ENCODE assay signal across 8 cellular contexts in genomic region chr2:74555610-74556103, GRCh38.
DNase-seq lines count a peak whose midpoint lies in the region; ATAC-seq lines count a peak whose summit lies in the region.

No MANE protein-coding gene starts in this region.

- H3K4me3 Mint-ChIP-seq in dendritic cell treated with granulocyte-macrophage colony-stimulating factor and Interleukin-4, amounts not matched to agents 40 ng/mL and 50 ng/mL, for 4 days, result peak overlapping the region; percentile 97

- H3K27me3 ChIP-seq in ACC112 (ENCODE audit: insufficient read depth, low read length) (no peaks in the 10 kb centered on the region), HUES6 (ENCODE audit: control insufficient read depth, insufficient read depth, low read length) (peaks cover 66% of the 10 kb centered on the region), muscle layer of duodenum (ENCODE audit: low read depth, low read length) (no peaks in the 10 kb centered on the region)

- H3K9ac ChIP-seq in HUES6 (ENCODE audit: low read length), result peak overlapping the region; percentile 70

- H3K27ac Mint-ChIP-seq in dendritic cell treated with granulocyte-macrophage colony-stimulating factor and Interleukin-4, amounts not matched to agents 40 ng/mL and 50 ng/mL, for 4 days, result peak overlapping the region; percentile 95

- peaks cover 49% of the 10 kb centered on the region for H3K4me1 ChIP-seq in ACC112 (ENCODE audit: control insufficient read depth, insufficient read depth, low read length, unreplicated experiment)
- peaks cover 26% of the 10 kb centered on the region for H3K4me1 ChIP-seq in HUES6 (ENCODE audit: control insufficient read depth, insufficient read depth, low read length)
- H3K4me1 ChIP-seq in muscle layer of duodenum (ENCODE audit: control insufficient read depth in 1 of 2, insufficient read depth in 2 of 2, low read length in 2 of 2), result peaks cover 0 to 5% of the 10 kb centered on the region in 2 donors

- peaks cover 58% of the 10 kb centered on the region for H3K79me2 ChIP-seq in ACC112 (ENCODE audit: control insufficient read depth, insufficient read depth, low read length, unreplicated experiment)

- H3K36me3 ChIP-seq in ACC112 (ENCODE audit: insufficient read depth, low read length) (peaks cover 7% of the 10 kb centered on the region; the same call in 1 of the 2 replicates), HUES6 (ENCODE audit: control insufficient read depth, insufficient read depth, low read length) (peaks cover 5% of the 10 kb centered on the region; the same call in 1 of the 2 replicates), muscle layer of duodenum (ENCODE audit: control insufficient read depth in 1 of 2, insufficient read depth in 2 of 2, low read length in 2 of 2) (peaks cover 0 to 6% of the 10 kb centered on the region in 2 donors)

- DNase-seq in NCI-H128 (lab: John Stamatoyannopoulos, UW; ENCODE audit: unreplicated experiment), result no peak

- intact Hi-C loops in dendritic cell treated with granulocyte-macrophage colony-stimulating factor and Interleukin-4, amounts not matched to agents 40 ng/mL and 50 ng/mL, for 4 days (cut with micrococcal nuclease), result loop anchor here (1.0 to 2.0 kb wide), 2 partner anchors 19 to 73 kb away; partner anchors contain the start of genes CCDC142 and TTC31

- H3K27me3 Mint-ChIP-seq in dendritic cell treated with granulocyte-macrophage colony-stimulating factor and Interleukin-4, amounts not matched to agents 40 ng/mL and 50 ng/mL, for 4 days, result no peaks in the 10 kb centered on the region

- peak overlapping the region; percentile 97 for H3K4me3 ChIP-seq in ACC112 (ENCODE audit: low read depth, low read length)
- H3K4me3 ChIP-seq in HUES6 (ENCODE audit: low read depth, low read length), result peak overlapping the region; percentile 81
- peak overlapping the region; percentile 77 to 88 for H3K4me3 ChIP-seq in muscle layer of duodenum (ENCODE audit: low read depth in 1 of 2, low read length in 2 of 2)

- H3K9me3 ChIP-seq in HUES6 (ENCODE audit: control insufficient read depth, insufficient read depth, low read depth, low read length) (no peaks in the 10 kb centered on the region), muscle layer of duodenum (ENCODE audit: control insufficient read depth in 1 of 2, low read length in 2 of 2) (no peaks in the 10 kb centered on the region)

- H3K27ac ChIP-seq in ACC112 (ENCODE audit: low read depth, low read length) (peak overlapping the region; percentile 89; the same call in 1 of the 2 replicates), HUES6 (ENCODE audit: low read depth, low read length) (no peak overlapping the region), muscle layer of duodenum (ENCODE audit: low read length) (peak overlapping the region; percentile 7)

- ATAC-seq in GM19035 (IDR thresholded peaks at IDR 0.05; ENCODE audit: unreplicated experiment) (no peak), HG03460 (IDR thresholded peaks at IDR 0.05; ENCODE audit: unreplicated experiment) (no peak), HG02870 (IDR thresholded peaks at IDR 0.05; ENCODE audit: unreplicated experiment) (no peak)

- peaks cover 63% of the 10 kb centered on the region for H3K36me3 Mint-ChIP-seq in dendritic cell treated with granulocyte-macrophage colony-stimulating factor and Interleukin-4, amounts not matched to agents 40 ng/mL and 50 ng/mL, for 4 days (ENCODE audit: low read depth)

- no peak overlapping the region for H2AFZ ChIP-seq in ACC112 (ENCODE audit: low read length, unreplicated experiment)

- peaks cover 60% of the 10 kb centered on the region for H3K4me1 Mint-ChIP-seq in dendritic cell treated with granulocyte-macrophage colony-stimulating factor and Interleukin-4, amounts not matched to agents 40 ng/mL and 50 ng/mL, for 4 days (ENCODE audit: low read depth)

- no peaks in the 10 kb centered on the region for H3K9me3 Mint-ChIP-seq in dendritic cell treated with granulocyte-macrophage colony-stimulating factor and Interleukin-4, amounts not matched to agents 40 ng/mL and 50 ng/mL, for 4 days
